15 cellular contexts compared by ENCODE assay signal in genomic region chr9:94108584-94108983, GRCh38. TPM values are rescaled to one million over a fixed set of nuclear protein-coding genes. Genes with fewer than 3 reads are reported as not detected.
DNase-seq lines count a peak whose midpoint lies in the region; ATAC-seq and TF ChIP-seq lines count a peak whose summit lies in the region.
"Had no signal": no experiment of that assay in that cellular context is flagged by ENCODE, and none has a peak within 500 bp of the region (broad histone marks: within the 10 kb centered on the region; RNA-seq: fewer than 3 reads in every experiment).

No MANE protein-coding gene starts in this region.

- H3K4me3 ChIP-seq in aorta (ENCODE audit: low read length in 2 of 2): no peak overlapping the region
- H3K4me3 ChIP-seq in ovary: no peak overlapping the region
- H3K4me3 ChIP-seq in A673 (ENCODE audit: low read depth, low read length, poor library complexity, severe bottlenecking): no peak overlapping the region

- ATAC-seq in Right ventricle myocardium inferior: peak; percentile 94
- peak; percentile 64 for ATAC-seq in aorta (ENCODE audit: low FRiP score)
- ATAC-seq in activated CD4-positive, alpha-beta T cell treated with anti-CD3 and anti-CD28 coated beads for 36 hours: no peak

- H3K27me3 Mint-ChIP-seq in endothelial cell (ENCODE audit: unreplicated experiment): no peaks in the 10 kb centered on the region
- H3K27me3 Mint-ChIP-seq in activated CD4-positive, alpha-beta T cell treated with anti-CD3 and anti-CD28 coated beads for 36 hours: no peaks in the 10 kb centered on the region

- no peaks in the 10 kb centered on the region for H3K36me3 Mint-ChIP-seq in endothelial cell (ENCODE audit: low read depth, unreplicated experiment)
- no peaks in the 10 kb centered on the region for H3K36me3 Mint-ChIP-seq in activated CD4-positive, alpha-beta T cell treated with anti-CD3 and anti-CD28 coated beads for 36 hours (ENCODE audit: low read depth)

- CTCF ChIA-PET in activated CD4-positive, alpha-beta T cell treated with anti-CD3 and anti-CD28 coated beads for 36 hours (lab: Charles Lee): interaction anchor here (1.2 kb wide), 1 partner anchor 12 kb away, joined by 4 read pairs; no protein-coding TSS in a partner anchor
- CTCF ChIA-PET in A673 (lab: Charles Lee): no interaction called here

- H3K27me3 ChIP-seq in aorta (ENCODE audit: control insufficient read depth in 1 of 2, insufficient read depth in 2 of 2, low read length in 1 of 2): no peaks in the 10 kb centered on the region
- no peaks in the 10 kb centered on the region for H3K27me3 ChIP-seq in ovary
- H3K27me3 ChIP-seq in A673 (replicated peaks; ENCODE audit: insufficient read depth, low read depth, low read length, poor library complexity): no peaks in the 10 kb centered on the region

- POLR2A ChIA-PET in activated CD4-positive, alpha-beta T cell treated with anti-CD3 and anti-CD28 coated beads for 36 hours (lab: Charles Lee): no interaction called here
- POLR2A ChIA-PET in A673 (lab: Charles Lee; ENCODE audit: low non-redundant PET): no interaction called here

- H3K27ac ChIP-seq in aorta (ENCODE audit: low read depth in 1 of 2, low read length in 2 of 2): peak overlapping the region in 1 of 2 donors; percentile 78
- H3K27ac ChIP-seq in ovary: no peak overlapping the region
- no peak overlapping the region for H3K27ac ChIP-seq in A673 (ENCODE audit: low read depth, low read length, poor library complexity, severe bottlenecking)

- H3K36me3 ChIP-seq in aorta (ENCODE audit: control insufficient read depth in 1 of 2, insufficient read depth in 2 of 2, low read length in 1 of 2) (no peaks in the 10 kb centered on the region), ovary (no peaks in the 10 kb centered on the region), A673 (ENCODE audit: insufficient read depth, low read length, poor library complexity, severe bottlenecking) (no peaks in the 10 kb centered on the region)

- no peak for TF ChIP-seq POLR2A in ovary (IDR thresholded peaks at IDR 0.05)

- no TSS peak for BruUV-seq in A673 (replicated peaks; lab: Mats Ljungman, UMichigan)

- H3K9me3 ChIP-seq in aorta (ENCODE audit: control insufficient read depth, low read length) (no peaks in the 10 kb centered on the region), ovary (no peaks in the 10 kb centered on the region), A673 (ENCODE audit: low read depth, low read length, poor library complexity, severe bottlenecking) (no peaks in the 10 kb centered on the region)

- intact Hi-C loops in Right ventricle myocardium inferior (cut with DNase I) (loop anchor here (1.0 kb wide), 1 partner anchor 27 kb away; no protein-coding TSS in a partner anchor), cardiac septum (cut with DNase I) (no loop called here), aorta (cut with DNase I) (no loop called here), ovary (cut with DNase I) (no loop called here), A673 (cut with micrococcal nuclease; ENCODE audit: unreplicated experiment) (no loop called here)
- intact Hi-C loops in activated CD4-positive, alpha-beta T cell treated with anti-CD3 and anti-CD28 coated beads for 36 hours (cut with DNase I, micrococcal nuclease): no loop called here

- H3K4me1 ChIP-seq in aorta (ENCODE audit: control insufficient read depth in 1 of 2, insufficient read depth in 2 of 2, low read length in 2 of 2): peaks cover 0 to 1% of the 10 kb centered on the region in 2 donors
- H3K4me1 ChIP-seq in ovary (ENCODE audit: insufficient read depth): no peaks in the 10 kb centered on the region
- H3K4me1 ChIP-seq in A673 (ENCODE audit: insufficient read depth, low read length, poor library complexity, severe bottlenecking): no peaks in the 10 kb centered on the region

- H3K27ac Mint-ChIP-seq in endothelial cell (ENCODE audit: unreplicated experiment): no peak overlapping the region
- H3K27ac Mint-ChIP-seq in activated CD4-positive, alpha-beta T cell treated with anti-CD3 and anti-CD28 coated beads for 36 hours: no peak overlapping the region

- no peak for TF ChIP-seq EP300 in ovary (IDR thresholded peaks at IDR 0.05)

- WGBS in aorta, 2 donors: 3 to 12% methylated on average over 3 of the region's 3 CpGs
- WGBS in ovary, 3 donors: 42 to 57% (median 53%) methylated on average over 3 of the region's 3 CpGs

- H3K4me3 Mint-ChIP-seq in endothelial cell (ENCODE audit: unreplicated experiment): no peak overlapping the region
- no peak overlapping the region for H3K4me3 Mint-ChIP-seq in activated CD4-positive, alpha-beta T cell treated with anti-CD3 and anti-CD28 coated beads for 36 hours
- H3K4me3 Mint-ChIP-seq: neural crest cell had no signal

- TF ChIP-seq CTCF in endothelial cell (IDR thresholded peaks at IDR 0.05; ENCODE audit: unreplicated experiment) (no peak), ovary (IDR thresholded peaks at IDR 0.05) (no peak), A673 (conservative IDR thresholded peaks at IDR 0.05; ENCODE audit: low read depth, low read length) (no peak)

- no peak for DNase-seq in Right ventricle myocardium inferior (ENCODE audit: missing footprints)
- no peak for DNase-seq in cardiac septum (ENCODE audit: low spot score)
- peak; percentile 8 for DNase-seq in endothelial cell (ENCODE audit: low spot score)
- peak; percentile 18 for DNase-seq in iris pigment epithelial cell (ENCODE audit: low read depth)
- peak in 1 of 2 donors; percentile 60 for DNase-seq in aorta
- DNase-seq in ovary: no peak
- DNase-seq in activated CD4-positive, alpha-beta T cell treated with anti-CD3 and anti-CD28 coated beads for 36 hours: no peak
- no peak for DNase-seq in A673 (ENCODE audit: low spot score)
- DNase-seq: activated CD4-positive, alpha-beta T cell treated with anti-CD3 and anti-CD28 coated beads, Interleukin-2, amount 50 U/mL, for 48 hours; activated effector memory CD4-positive, alpha-beta T cell treated with Interleukin-2 at 50 U/mL for 16 hours; effector memory CD4-positive, alpha-beta T cell; NCI-H2029; NCI-H774; small intestine had no signal

- H3K4me1 Mint-ChIP-seq in endothelial cell (ENCODE audit: unreplicated experiment): no peaks in the 10 kb centered on the region
- H3K4me1 Mint-ChIP-seq in activated CD4-positive, alpha-beta T cell treated with anti-CD3 and anti-CD28 coated beads for 36 hours: no peaks in the 10 kb centered on the region

- no peaks in the 10 kb centered on the region for H3K9me3 Mint-ChIP-seq in endothelial cell (ENCODE audit: unreplicated experiment)
- H3K9me3 Mint-ChIP-seq in activated CD4-positive, alpha-beta T cell treated with anti-CD3 and anti-CD28 coated beads for 36 hours (ENCODE audit: low read depth): peaks cover 2% of the 10 kb centered on the region

RNA-seq across cellular contexts. Expression of gene PTPDC1, which starts 24.3 kb away (rescaled TPM):
- total RNA-seq in Right ventricle myocardium inferior (8.5 TPM), cardiac septum (14.0 TPM), endothelial cell (ENCODE audit: unreplicated experiment) (7.4 TPM), aorta (10 to 100 TPM; 10.9 to 12.9 TPM), ovary (1 to 10 TPM; 3.5 to 9.5 (median 6.3) TPM), A673 (2021) (3.5 and 5.1 TPM in 2 replicates)
- polyA plus RNA-seq in aorta (1 to 10 TPM; 4.0 to 7.8 TPM), ovary (1 to 10 TPM; 2.7 to 4.8 TPM)
- total RNA-seq in activated CD4-positive, alpha-beta T cell treated with anti-CD3 and anti-CD28 coated beads for 36 hours: 1 to 10 TPM; 5.4 to 5.6 TPM

Comparison
In these comparisons a context has a peak if more than half of its experiments do, and no peak if none do; other contexts are left out.
1. DNase-seq: peak in endothelial cell (single experiment) and iris pigment epithelial cell (single experiment); none in Right ventricle myocardium inferior (single experiment), cardiac septum (single experiment), ovary (0 of 5), activated CD4-positive, alpha-beta T cell treated with anti-CD3 and anti-CD28 coated beads for 36 hours (single experiment) and A673 (single experiment).